10 cellular contexts compared by ENCODE assay signal in genomic region chr3:48426944-48427629, GRCh38. TPM values are rescaled to one million over a fixed set of nuclear protein-coding genes. Genes with fewer than 3 reads are reported as not detected.
DNase-seq lines count a peak whose midpoint lies in the region; ATAC-seq and TF ChIP-seq lines count a peak whose summit lies in the region.
"Had no signal": no experiment of that assay in that cellular context is flagged by ENCODE, and none has a peak within 500 bp of the region (broad histone marks: within the 10 kb centered on the region; RNA-seq: fewer than 3 reads in every experiment).

No MANE protein-coding gene starts in this region.

- no peak for TF ChIP-seq RAD21 in liver (IDR thresholded peaks at IDR 0.05)

- no peak for DNase-seq in GM23338 (ENCODE audit: low spot score)
- DNase-seq in cardiac fibroblast (ENCODE audit: low read depth in 2 of 2) = peak; percentile 19 to 31
- no peak for DNase-seq in smooth muscle cell (lab: John Stamatoyannopoulos, UW; ENCODE audit: unreplicated experiment)
- DNase-seq in activated gamma-delta T cell treated with Interleukin-2 at 50 U/mL for 16 hours = no peak
- DNase-seq in SKM-1 treated with dmso at 0.1 percent for 144 hours (lab: John Stamatoyannopoulos, UW; ENCODE audit: unreplicated experiment) = no peak
- no peak for DNase-seq in activated T-cell treated with anti-CD3 and anti-CD28 coated beads, Interleukin-2, amount 50 U/mL, for 24 hours

- H3K4me3 Mint-ChIP-seq in GM23338 = peak overlapping the region; percentile 86
- no peak overlapping the region for H3K4me3 Mint-ChIP-seq in activated T-cell treated with anti-CD3 and anti-CD28 coated beads, Interleukin-2, amount 50 U/mL, for 24 hours

- TF ChIP-seq CTCF in GM23338 (conservative IDR thresholded peaks at IDR 0.05; ENCODE audit: low read depth in 2 of 2) (no peak), cardiac fibroblast (IDR thresholded peaks at IDR 0.05; ENCODE audit: low read depth, low read length) (no peak), liver (IDR thresholded peaks at IDR 0.05; ENCODE audit: low read depth, low read length, missing input control) (no peak), smooth muscle cell (IDR thresholded peaks at IDR 0.05; ENCODE audit: borderline replicate concordance, insufficient read depth, poor library complexity, severe bottlenecking) (no peak)

- no peak for ATAC-seq in GM23338
- ATAC-seq in HG03565 (IDR thresholded peaks at IDR 0.05; ENCODE audit: unreplicated experiment) = no peak

- H3K4me1 Mint-ChIP-seq in GM23338 = peaks cover 57% of the 10 kb centered on the region
- peaks cover 8% of the 10 kb centered on the region for H3K4me1 Mint-ChIP-seq in activated T-cell treated with anti-CD3 and anti-CD28 coated beads, Interleukin-2, amount 50 U/mL, for 24 hours (ENCODE audit: low read depth)

- H3K4me1 ChIP-seq in GM23338 (ENCODE audit: insufficient read depth) = peaks cover 35% of the 10 kb centered on the region
- peaks cover 36 to 83% (median 68%) of the 10 kb centered on the region in 4 donors for H3K4me1 ChIP-seq in liver (ENCODE audit: control insufficient read depth in 4 of 4, insufficient read depth in 4 of 4, low read length in 3 of 4)
- peaks cover 12% of the 10 kb centered on the region for H3K4me1 ChIP-seq in smooth muscle cell (ENCODE audit: low read depth)

- H3K27me3 ChIP-seq in GM23338 (ENCODE audit: insufficient read depth) = no peaks in the 10 kb centered on the region
- H3K27me3 ChIP-seq in liver (ENCODE audit: control insufficient read depth in 4 of 4, insufficient read depth in 4 of 4, low read length in 3 of 4) = no peaks in the 10 kb centered on the region
- H3K27me3 ChIP-seq in smooth muscle cell (ENCODE audit: low read depth) = no peaks in the 10 kb centered on the region

- H3K9me3 Mint-ChIP-seq in GM23338 = peaks cover 3% of the 10 kb centered on the region; the same call in 1 of the 3 replicates
- H3K9me3 Mint-ChIP-seq in activated T-cell treated with anti-CD3 and anti-CD28 coated beads, Interleukin-2, amount 50 U/mL, for 24 hours = no peaks in the 10 kb centered on the region

- H3K9me3 ChIP-seq in liver (ENCODE audit: control insufficient read depth in 4 of 4, low read length in 3 of 4) (no peaks in the 10 kb centered on the region), smooth muscle cell (replicated peaks; ENCODE audit: low read depth) (no peaks in the 10 kb centered on the region)

- 26% methylated on average over 8 of the region's 8 CpGs for WGBS in liver
- WGBS in smooth muscle cell (ENCODE audit: low lambda C conversion rate) = 88% methylated on average over 8 of the region's 8 CpGs

- H3F3A ChIP-seq in GM23338 (replicated peaks; ENCODE audit: low read depth) = peaks cover 15% of the 10 kb centered on the region
- peaks cover 4% of the 10 kb centered on the region for H3F3A ChIP-seq in smooth muscle cell (ENCODE audit: low read depth)

- H3K4me3 ChIP-seq in GM23338 (peak overlapping the region; percentile 84; the same call in 1 of the 2 replicates), cardiac fibroblast (replicated peaks in 1 of 2; ENCODE audit: low read depth in 2 of 2, low read length in 2 of 2) (no peak overlapping the region), liver (ENCODE audit: low read depth in 1 of 3, low read length in 3 of 3) (peak overlapping the region; percentile 0 to 80 (median 58)), smooth muscle cell (peak overlapping the region; percentile 87)

- H3K4me2 ChIP-seq in GM23338 = peak overlapping the region; percentile 86
- H3K4me2 ChIP-seq in smooth muscle cell = peak overlapping the region; percentile 90

- H3K27ac Mint-ChIP-seq in GM23338 = peak overlapping the region; percentile 92; the same call in 1 of the 2 replicates
- H3K27ac Mint-ChIP-seq in activated T-cell treated with anti-CD3 and anti-CD28 coated beads, Interleukin-2, amount 50 U/mL, for 24 hours = no peak overlapping the region

- H3K27me3 Mint-ChIP-seq in GM23338 (ENCODE audit: insufficient read depth, low read depth, poor library complexity) = peaks cover 18% of the 10 kb centered on the region
- H3K27me3 Mint-ChIP-seq in activated T-cell treated with anti-CD3 and anti-CD28 coated beads, Interleukin-2, amount 50 U/mL, for 24 hours = peaks cover 6% of the 10 kb centered on the region

- H3K36me3 Mint-ChIP-seq in GM23338 (ENCODE audit: low read depth) = peaks cover 38% of the 10 kb centered on the region
- H3K36me3 Mint-ChIP-seq in activated T-cell treated with anti-CD3 and anti-CD28 coated beads, Interleukin-2, amount 50 U/mL, for 24 hours (ENCODE audit: low read depth) = peaks cover 16% of the 10 kb centered on the region

- H4K20me1 ChIP-seq in GM23338 (replicated peaks; ENCODE audit: insufficient read depth) (peaks cover 24% of the 10 kb centered on the region), smooth muscle cell (ENCODE audit: low read depth) (peaks cover 59% of the 10 kb centered on the region)

- peak overlapping the region in 1 of 2 donors; percentile 72 for H3K9ac ChIP-seq in liver (ENCODE audit: low read depth in 1 of 2, low read length in 2 of 2)
- H3K9ac ChIP-seq in smooth muscle cell (ENCODE audit: low read depth) = no peak overlapping the region

- H3K79me2 ChIP-seq in GM23338 (replicated peaks; ENCODE audit: insufficient read depth) (peaks cover 66% of the 10 kb centered on the region), smooth muscle cell (ENCODE audit: low read depth) (peaks cover 27% of the 10 kb centered on the region)

- no peaks in the 10 kb centered on the region for H3K9me2 ChIP-seq in GM23338 (ENCODE audit: insufficient read depth)

- H2AFZ ChIP-seq in GM23338 (no peak overlapping the region), smooth muscle cell (ENCODE audit: low read depth) (no peak overlapping the region)

- H3K36me3 ChIP-seq in GM23338 (ENCODE audit: insufficient read depth) (peaks cover 5% of the 10 kb centered on the region), liver (ENCODE audit: control insufficient read depth in 4 of 4, insufficient read depth in 3 of 4, low read depth in 1 of 4, low read length in 3 of 4) (peaks cover 0 to 1% (median 0%) of the 10 kb centered on the region in 4 donors), smooth muscle cell (ENCODE audit: low read depth) (no peaks in the 10 kb centered on the region)

- H3K27ac ChIP-seq in GM23338 (ENCODE audit: low read depth) (peak overlapping the region; percentile 39; the same call in 1 of the 2 replicates), liver (ENCODE audit: low read depth in 1 of 2, low read length in 2 of 2) (peak overlapping the region; percentile 54 to 89), smooth muscle cell (ENCODE audit: low read depth) (no peak overlapping the region)

TF ChIP-seq in GM23338, 12 proteins besides CTCF, POLR2A, EP300 and RAD21 (continues in another document):
- TF ChIP-seq EZH2phosphoT487 (IDR thresholded peaks at IDR 0.05; ENCODE audit: unreplicated experiment) (no peak), ZNF114 (CRISPR knock-in tag; IDR thresholded peaks at IDR 0.05) (no peak), JUNB (IDR thresholded peaks at IDR 0.05; ENCODE audit: unreplicated experiment) (no peak)
- TF ChIP-seq, protein P1, sequence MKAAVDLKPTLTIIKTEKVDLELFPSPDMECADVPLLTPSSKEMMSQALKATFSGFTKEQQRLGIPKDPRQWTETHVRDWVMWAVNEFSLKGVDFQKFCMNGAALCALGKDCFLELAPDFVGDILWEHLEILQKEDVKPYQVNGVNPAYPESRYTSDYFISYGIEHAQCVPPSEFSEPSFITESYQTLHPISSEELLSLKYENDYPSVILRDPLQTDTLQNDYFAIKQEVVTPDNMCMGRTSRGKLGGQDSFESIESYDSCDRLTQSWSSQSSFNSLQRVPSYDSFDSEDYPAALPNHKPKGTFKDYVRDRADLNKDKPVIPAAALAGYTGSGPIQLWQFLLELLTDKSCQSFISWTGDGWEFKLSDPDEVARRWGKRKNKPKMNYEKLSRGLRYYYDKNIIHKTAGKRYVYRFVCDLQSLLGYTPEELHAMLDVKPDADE (IDR thresholded peaks at IDR 0.05) = no peak

TF ChIP-seq in liver, 16 proteins besides CTCF, POLR2A, EP300 and RAD21:
- peak in 1 of 2 donors; percentile 21 for TF ChIP-seq HNF4A (conservative IDR thresholded peaks at IDR 0.05)
- no peak for TF ChIP-seq NR2F2 (IDR thresholded peaks at IDR 0.05)
- TF ChIP-seq JUND (IDR thresholded peaks at IDR 0.05) = no peak
TF ChIP-seq in liver: peak in this region for 1.

RNA-seq across cellular contexts. Expression of gene PLXNB1, which starts 2.8 kb away (rescaled TPM):
- 144 and 164 TPM in 2 replicates for total RNA-seq in GM23338 (2014; rRNA removed; shearing (Covaris generic))
- polyA plus RNA-seq in GM23338 (2016; fragmentation: Nextera tagmentation; extraction: Ambion mirVana) = 49.0 and 49.3 TPM in 2 replicates
- 100 to 1,000 TPM in 1 of 2 donors, 10 to 100 TPM in 1; 90.0 to 204 TPM for total RNA-seq in liver
- 10 to 100 TPM; 38.1 to 55.7 TPM for polyA plus RNA-seq in liver
- 24.7 and 26.9 TPM in 2 replicates for total RNA-seq in smooth muscle cell
- 15.5 and 27.5 TPM in 2 replicates for polyA plus RNA-seq in smooth muscle cell

RNA-seq across cellular contexts. Expression of gene CCDC51, which starts 12.8 kb away (rescaled TPM):
- total RNA-seq in GM23338 (2014; rRNA removed; shearing (Covaris generic)) = 24.1 and 28.9 TPM in 2 replicates
- polyA plus RNA-seq in GM23338 (2016; fragmentation: Nextera tagmentation; extraction: Ambion mirVana) (20.8 and 22.2 TPM in 2 replicates), liver (10 to 100 TPM in 1 of 2 donors, 1 to 10 TPM in 1; 9.2 to 13.7 TPM), smooth muscle cell (17.8 and 18.3 TPM in 2 replicates)
- total RNA-seq in liver (10 to 100 TPM in 1 of 2 donors, 1 to 10 TPM in 1; 7.9 to 12.7 TPM), smooth muscle cell (9.0 and 20.7 TPM in 2 replicates)

RNA-seq across cellular contexts. Expression of gene TMA7, which starts 13.0 kb away (rescaled TPM):
- total RNA-seq in GM23338 (2014; rRNA removed; shearing (Covaris generic)) = 362 and 419 TPM in 2 replicates
- 2,089 and 2,333 TPM in 2 replicates for polyA plus RNA-seq in GM23338 (2016; fragmentation: Nextera tagmentation; extraction: Ambion mirVana)
- total RNA-seq in liver = 10 to 100 TPM; 75.2 to 92.0 TPM
- 100 to 1,000 TPM; 134 to 241 TPM for polyA plus RNA-seq in liver
- 310 and 343 TPM in 2 replicates for total RNA-seq in smooth muscle cell
- polyA plus RNA-seq in smooth muscle cell = 491 and 511 TPM in 2 replicates

RNA-seq across cellular contexts. Expression of gene ATRIP, which starts 19.4 kb away (rescaled TPM):
- total RNA-seq in GM23338 (2014; rRNA removed; shearing (Covaris generic)) = 17.3 and 17.6 TPM in 2 replicates
- 5.8 and 6.1 TPM in 2 replicates for polyA plus RNA-seq in GM23338 (2016; fragmentation: Nextera tagmentation; extraction: Ambion mirVana)
- 1 to 10 TPM; 3.3 to 4.6 TPM for total RNA-seq in liver
- 1 to 10 TPM; 1.7 to 2.5 TPM for polyA plus RNA-seq in liver
- 4.0 and 5.5 TPM in 2 replicates for total RNA-seq in smooth muscle cell
- polyA plus RNA-seq in smooth muscle cell = 5.7 and 7.3 TPM in 2 replicates

RNA-seq across cellular contexts. Expression of gene FBXW12, which starts 55.1 kb away (rescaled TPM):
- not detected in 2 replicates for total RNA-seq in GM23338 (2014; rRNA removed; shearing (Covaris generic))
- polyA plus RNA-seq in GM23338 (2016; fragmentation: Nextera tagmentation; extraction: Ambion mirVana) (0.21 and 0.73 TPM in 2 replicates), liver (not detected), smooth muscle cell (0.07 TPM in 1 of 2 replicates, not detected in the other)
- total RNA-seq in liver (not detected), smooth muscle cell (not detected in 2 replicates)
- total RNA-seq: M059J, SK-MEL-5 had no signal

Comparison
In these comparisons a context has a peak if more than half of its experiments do, and no peak if none do; other contexts are left out.
1. DNase-seq: peak in cardiac fibroblast (2 of 2); none in GM23338 (single experiment), smooth muscle cell (single experiment), activated gamma-delta T cell treated with Interleukin-2 at 50 U/mL for 16 hours (single experiment), SKM-1 treated with dmso at 0.1 percent for 144 hours (single experiment) and activated T-cell treated with anti-CD3 and anti-CD28 coated beads, Interleukin-2, amount 50 U/mL, for 24 hours (single experiment).
2. H3K4me3 ChIP-seq: peak in GM23338 (single experiment), liver (3 of 3) and smooth muscle cell (single experiment); none in cardiac fibroblast (0 of 2).